8 cellular contexts compared by ENCODE assay signal in the genomic region with DNA sequence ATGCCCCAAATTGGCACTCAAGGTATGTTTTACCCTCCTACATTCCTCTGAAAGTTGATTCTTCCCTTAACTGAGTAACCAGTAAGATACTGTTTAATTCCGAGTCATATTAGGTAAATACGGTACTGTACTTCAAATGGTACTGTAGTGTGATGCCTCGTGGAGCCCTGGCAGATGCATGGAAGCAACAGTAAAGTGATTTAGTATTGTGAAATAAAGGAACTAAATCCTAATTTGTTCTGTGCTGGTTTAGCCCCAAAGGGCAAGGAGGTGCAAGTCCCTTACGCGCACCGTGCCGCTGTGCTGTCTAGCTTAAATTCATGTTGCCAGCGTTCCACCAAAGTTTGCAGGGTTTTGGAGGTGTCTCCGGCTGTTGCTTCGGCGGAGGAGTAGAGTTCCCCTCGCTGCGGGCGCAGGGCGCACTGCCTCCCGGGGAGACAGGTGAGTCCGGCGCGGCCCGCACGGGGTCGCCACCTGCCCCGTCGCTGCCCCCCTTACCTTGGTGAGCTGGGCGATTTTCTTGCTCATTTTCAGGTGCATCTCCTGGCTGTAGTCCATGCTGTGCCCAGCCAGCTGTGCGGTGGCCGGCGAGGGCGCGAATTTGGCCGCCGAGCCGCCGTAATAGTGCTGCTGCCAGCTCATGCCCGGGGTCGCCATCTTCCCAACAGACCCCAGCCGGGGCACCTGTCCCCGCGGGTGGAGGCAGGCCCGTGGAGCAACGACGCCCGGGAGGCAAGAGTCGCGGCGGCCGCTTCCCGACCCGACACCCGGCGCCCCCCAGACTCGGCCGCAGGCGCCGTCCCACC.
DNase-seq lines count a peak whose midpoint lies in the region; TF ChIP-seq lines count a peak whose summit lies in the region.

No MANE protein-coding gene starts in this region.

- DNase-seq in GM12864 (ENCODE audit: low read depth), result no peak
- DNase-seq in HEK293T (ENCODE audit: extremely low spot score), result peak; percentile 44
- DNase-seq in NCI-H146 treated with DMSO at 0.1 percent for 48 hours (lab: John Stamatoyannopoulos, UW; ENCODE audit: unreplicated experiment), result peak; percentile 34
- peak; percentile 58 for DNase-seq in activated CD4-positive, alpha-beta T cell treated with anti-CD3 and anti-CD28 coated beads, Interleukin-2, amount 50 U/mL, for 1 hour
- DNase-seq in medulla oblongata (ENCODE audit: extremely low spot score), result peak; percentile 24
- peak; percentile 8 for DNase-seq in stimulated activated CD8-positive, alpha-beta memory T cell treated with anti-CD3 and anti-CD28 coated beads, Interleukin-4, amount 100 ng/mL, for 24 hours (ENCODE audit: low read depth)
- no peak for DNase-seq in superior temporal gyrus (ENCODE audit: extremely low spot score)

- H3K27ac ChIP-seq in duodenal mucosa (ENCODE audit: low read depth, low read length), result no peak overlapping the region

- peak; percentile 27 for TF ChIP-seq CTCF in GM12864 (IDR thresholded peaks at IDR 0.05; ENCODE audit: low read depth, low read length, missing control alignments)

- H3K4me1 ChIP-seq in duodenal mucosa (ENCODE audit: control insufficient read depth in 1 of 2, insufficient read depth in 2 of 2, low read length in 2 of 2), result peaks cover 5 to 12% of the 10 kb centered on the region in 2 donors

- peak overlapping the region in 1 of 2 donors; percentile 52 for H3K9ac ChIP-seq in duodenal mucosa (ENCODE audit: low read depth in 1 of 2, low read length in 2 of 2)

- POLR2A ChIA-PET in HEK293T (lab: Yijun Ruan, JAX), result interaction anchor here (0.9 to 2.3 kb wide), 10 partner anchors 10 to 183 kb away, joined by 3 to 9 read pairs (median 4); partner anchors contain the start of gene ASF1A

- no peaks in the 10 kb centered on the region for H3K36me3 ChIP-seq in duodenal mucosa (ENCODE audit: control insufficient read depth in 1 of 2, insufficient read depth in 2 of 2, low read length in 2 of 2)

- H3K9me3 ChIP-seq in duodenal mucosa (ENCODE audit: control insufficient read depth in 1 of 2, low read length in 2 of 2), result peaks cover 3 to 5% of the 10 kb centered on the region in 2 donors

- CTCF ChIA-PET in HEK293T (lab: Yijun Ruan, JAX), result interaction anchor here (0.7 to 1.3 kb wide), 5 partner anchors 14 to 110 kb away, joined by 3 to 5 read pairs (median 3); no protein-coding TSS in a partner anchor

- H3K27me3 ChIP-seq in duodenal mucosa (ENCODE audit: control insufficient read depth in 1 of 2, insufficient read depth in 2 of 2, low read length in 2 of 2), result peaks cover 0 to 13% of the 10 kb centered on the region in 2 donors

- H3K4me3 ChIP-seq in GM12864 (ENCODE audit: low read depth, low read length), result peak overlapping the region; percentile 56
- peak overlapping the region; percentile 72 to 86 for H3K4me3 ChIP-seq in duodenal mucosa (ENCODE audit: low read depth in 1 of 2, low read length in 2 of 2)

TF ChIP-seq in HEK293T, 16 proteins besides CTCF, POLR2A, EP300 and RAD21:
- TF ChIP-seq FOXK2 (IDR thresholded peaks at IDR 0.05), result no peak
- peak; percentile 90 for TF ChIP-seq L3MBTL2 (conservative IDR thresholded peaks at IDR 0.05)
- TF ChIP-seq SUZ12 (IDR thresholded peaks at IDR 0.05), result no peak
- no peak for TF ChIP-seq CTBP1 (IDR thresholded peaks at IDR 0.05; ENCODE audit: borderline replicate concordance)
- 0 out of 2 replicates have a peak, but pooled peaks have one; percentile 20 for TF ChIP-seq LEF1 (IDR thresholded peaks at IDR 0.05; ENCODE audit: borderline replicate concordance)
- no peak for TF ChIP-seq TARDBP (IDR thresholded peaks at IDR 0.05)
- TF ChIP-seq ELF4 (IDR thresholded peaks at IDR 0.05), result no peak
- TF ChIP-seq ZNF384 (IDR thresholded peaks at IDR 0.05), result no peak
- TF ChIP-seq BHLHE40 (IDR thresholded peaks at IDR 0.05; ENCODE audit: borderline replicate concordance), result no peak
- TF ChIP-seq PKNOX1 (IDR thresholded peaks at IDR 0.05), result no peak; the same call in 1 of the 2 replicates

Comparison
In these comparisons a context has a peak if more than half of its experiments do, and no peak if none do; other contexts are left out.
1. DNase-seq: peak in HEK293T (single experiment), NCI-H146 treated with DMSO at 0.1 percent for 48 hours (single experiment), activated CD4-positive, alpha-beta T cell treated with anti-CD3 and anti-CD28 coated beads, Interleukin-2, amount 50 U/mL, for 1 hour (single experiment), medulla oblongata (single experiment) and stimulated activated CD8-positive, alpha-beta memory T cell treated with anti-CD3 and anti-CD28 coated beads, Interleukin-4, amount 100 ng/mL, for 24 hours (single experiment); none in GM12864 (single experiment) and superior temporal gyrus (single experiment).